In the genomic region with DNA sequence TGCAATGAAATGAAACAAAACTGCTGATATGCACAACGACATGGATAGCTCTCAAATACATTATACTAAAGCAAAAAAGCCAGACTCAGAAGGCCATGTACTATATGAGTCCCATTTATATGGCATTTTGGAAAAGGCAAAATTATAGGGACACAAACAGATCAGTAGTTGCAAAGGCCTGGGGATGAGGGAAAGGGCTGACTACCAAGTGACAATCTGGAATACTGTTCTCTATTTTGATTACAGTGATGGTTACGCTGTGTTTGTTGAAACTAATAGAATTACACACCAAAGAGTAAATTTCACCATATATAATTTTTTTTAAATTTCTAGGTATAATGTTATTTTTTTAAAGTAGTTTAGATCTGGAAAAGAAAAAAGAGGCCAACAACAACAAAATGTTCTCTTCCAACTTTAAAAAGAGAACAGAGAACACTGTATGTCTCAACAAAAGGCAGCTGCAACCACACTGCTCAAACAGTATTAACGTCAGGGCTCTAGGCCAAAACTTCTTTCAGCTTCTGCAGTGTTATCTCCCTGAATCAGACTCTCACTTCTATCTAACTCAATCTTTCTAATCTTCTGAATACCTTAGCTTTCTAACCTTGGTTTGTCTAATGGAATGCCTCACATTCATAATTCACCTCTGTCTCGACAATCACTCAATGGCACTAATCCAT, we compare ENCODE assay signal across 9 cellular contexts.
DNase-seq lines count a peak whose midpoint lies in the region; ATAC-seq and TF ChIP-seq lines count a peak whose summit lies in the region.
"Had no signal": no experiment of that assay in that cellular context is flagged by ENCODE, and none has a peak within 500 bp of the region (broad histone marks: within the 10 kb centered on the region; RNA-seq: fewer than 3 reads in every experiment).

No MANE protein-coding gene starts in this region.

- H3K9me3 Mint-ChIP-seq in CD14-positive monocyte (peaks cover 0 to 4% (median 0%) of the 10 kb centered on the region in 7 donors), brain (peaks cover 2 to 18% (median 9%) of the 10 kb centered on the region in 5 experiments)
- peaks cover 5% of the 10 kb centered on the region for H3K9me3 Mint-ChIP-seq in stimulated activated effector memory CD8-positive, alpha-beta T cell treated with anti-CD3 and anti-CD28 coated beads, Interleukin-12 subunit alpha, Interleukin-12 subunit beta, amount 100 ng/mL, for 72 hours
- peaks cover 5 to 7% of the 10 kb centered on the region in 2 donors for H3K9me3 Mint-ChIP-seq in activated naive CD4-positive, alpha-beta T cell treated with anti-CD3 and anti-CD28 coated beads, Interleukin-2, amount 50 U/mL, for 72 hours
- H3K9me3 Mint-ChIP-seq: central memory CD8-positive, alpha-beta T cell had no signal

- peaks cover 22 to 33% of the 10 kb centered on the region in 2 donors for H3K36me3 Mint-ChIP-seq in CD14-positive monocyte
- peaks cover 62% of the 10 kb centered on the region for H3K36me3 Mint-ChIP-seq in brain
- H3K36me3 Mint-ChIP-seq in stimulated activated effector memory CD8-positive, alpha-beta T cell treated with anti-CD3 and anti-CD28 coated beads, Interleukin-12 subunit alpha, Interleukin-12 subunit beta, amount 100 ng/mL, for 72 hours: peaks cover 29% of the 10 kb centered on the region
- peaks cover 9 to 45% of the 10 kb centered on the region in 2 donors for H3K36me3 Mint-ChIP-seq in activated naive CD4-positive, alpha-beta T cell treated with anti-CD3 and anti-CD28 coated beads, Interleukin-2, amount 50 U/mL, for 72 hours

- peaks cover 0 to 1% (median 0%) of the 10 kb centered on the region in 3 donors for H3K27me3 Mint-ChIP-seq in CD14-positive monocyte (ENCODE audit: low read depth in 3 of 3)
- H3K27me3 Mint-ChIP-seq in brain: no peaks in the 10 kb centered on the region
- H3K27me3 Mint-ChIP-seq: central memory CD8-positive, alpha-beta T cell had no signal

- H3K4me3 Mint-ChIP-seq in CD14-positive monocyte (no peak overlapping the region), brain (peak overlapping the region in 2 of 5 experiments; percentile 1 to 2)
- H3K4me3 Mint-ChIP-seq in stimulated activated effector memory CD8-positive, alpha-beta T cell treated with anti-CD3 and anti-CD28 coated beads, Interleukin-12 subunit alpha, Interleukin-12 subunit beta, amount 100 ng/mL, for 72 hours: no peak overlapping the region
- H3K4me3 Mint-ChIP-seq: central memory CD8-positive, alpha-beta T cell had no signal

- no peak for TF ChIP-seq CTCF in CD14-positive monocyte (IDR thresholded peaks at IDR 0.05)
- no peak for TF ChIP-seq CTCF in brain (conservative IDR thresholded peaks at IDR 0.05)

- intact Hi-C loops in CD14-positive monocyte (cut with micrococcal nuclease): no loop called here

- DNase-seq in CD14-positive monocyte (ENCODE audit: low spot score) (no peak), middle frontal gyrus (ENCODE audit: extremely low spot score, low spot score) (peak; percentile 32), 8988T (no peak), COR-L47 (lab: John Stamatoyannopoulos, UW) (no peak)
- no peak for DNase-seq in stimulated activated effector memory CD8-positive, alpha-beta T cell treated with anti-CD3 and anti-CD28 coated beads, Interleukin-12 subunit alpha, Interleukin-12 subunit beta, amount 100 ng/mL, for 72 hours (ENCODE audit: low spot score in 2 of 2)
- no peak for DNase-seq in activated naive CD4-positive, alpha-beta T cell treated with anti-CD3 and anti-CD28 coated beads, Interleukin-2, amount 50 U/mL, for 72 hours (ENCODE audit: low spot score in 2 of 2)

- H3K4me1 Mint-ChIP-seq in CD14-positive monocyte (peaks cover 17% of the 10 kb centered on the region), brain (peaks cover 42% of the 10 kb centered on the region)
- H3K4me1 Mint-ChIP-seq in stimulated activated effector memory CD8-positive, alpha-beta T cell treated with anti-CD3 and anti-CD28 coated beads, Interleukin-12 subunit alpha, Interleukin-12 subunit beta, amount 100 ng/mL, for 72 hours: peaks cover 17% of the 10 kb centered on the region

- ATAC-seq in HG02981 (IDR thresholded peaks at IDR 0.05; ENCODE audit: unreplicated experiment): peak; percentile 47
- ATAC-seq in stimulated activated effector memory CD8-positive, alpha-beta T cell treated with anti-CD3 and anti-CD28 coated beads, Interleukin-12 subunit alpha, Interleukin-12 subunit beta, amount 100 ng/mL, for 72 hours: no peak
- no peak for ATAC-seq in activated naive CD4-positive, alpha-beta T cell treated with anti-CD3 and anti-CD28 coated beads, Interleukin-2, amount 50 U/mL, for 72 hours

- H3K27ac Mint-ChIP-seq in CD14-positive monocyte (peak overlapping the region in 5 of 7 donors; percentile 6 to 60 (median 25)), brain (peak overlapping the region in 3 of 5 experiments; percentile 46 to 58 (median 51))
- H3K27ac Mint-ChIP-seq in stimulated activated effector memory CD8-positive, alpha-beta T cell treated with anti-CD3 and anti-CD28 coated beads, Interleukin-12 subunit alpha, Interleukin-12 subunit beta, amount 100 ng/mL, for 72 hours: no peak overlapping the region
- no peak overlapping the region for H3K27ac Mint-ChIP-seq in activated naive CD4-positive, alpha-beta T cell treated with anti-CD3 and anti-CD28 coated beads, Interleukin-2, amount 50 U/mL, for 72 hours

Comparison
In these comparisons a context has a peak if more than half of its experiments do, and no peak if none do; other contexts are left out.
1. H3K27ac Mint-ChIP-seq: peak in CD14-positive monocyte (5 of 7) and brain (3 of 5); none in stimulated activated effector memory CD8-positive, alpha-beta T cell treated with anti-CD3 and anti-CD28 coated beads, Interleukin-12 subunit alpha, Interleukin-12 subunit beta, amount 100 ng/mL, for 72 hours (single experiment) and activated naive CD4-positive, alpha-beta T cell treated with anti-CD3 and anti-CD28 coated beads, Interleukin-2, amount 50 U/mL, for 72 hours (0 of 2).